In genomic region chr1:2538376-2538775, GRCh38 we compare ENCODE assay signal across 9 cellular contexts. TPM values are rescaled to one million over a fixed set of nuclear protein-coding genes. Genes with fewer than 3 reads are reported as not detected.
"Had no signal": no experiment of that assay in that cellular context is flagged by ENCODE, and none has a peak within 500 bp of the region (broad histone marks: within the 10 kb centered on the region; RNA-seq: fewer than 3 reads in every experiment).

No MANE protein-coding gene starts in this region.

- H3K4me3 ChIP-seq: K562 had no signal

- H3K9me3 Mint-ChIP-seq: IgD-negative memory B cell had no signal

- ATAC-seq: K562 had no signal

- H3K4me2 ChIP-seq: KMS-11 had no signal

- FAIRE-seq: HTR-8/SVneo, K562 had no signal

- H3K27ac ChIP-seq: HL-60, KMS-11 had no signal

- DNase-seq: IMR-90, KBM-7, KG1 had no signal

- H3K36me3 Mint-ChIP-seq: IgD-negative memory B cell had no signal

- H3K4me3 Mint-ChIP-seq: IgD-negative memory B cell had no signal

- H3K9ac ChIP-seq: KMS-11 had no signal

RNA-seq across cellular contexts. Expression of gene HES5, which starts 8.3 kb away (rescaled TPM):
- total RNA-seq: HT1080, IMR-90, K562 had no signal
- polyA plus RNA-seq: IgD-negative memory B cell, IMR-90, K562 had no signal
